8 cellular contexts compared by ENCODE assay signal in genomic region chr15:44537728-44538240, GRCh38. TPM values are rescaled to one million over a fixed set of nuclear protein-coding genes. Genes with fewer than 3 reads are reported as not detected.
DNase-seq lines count a peak whose midpoint lies in the region; ATAC-seq and TF ChIP-seq lines count a peak whose summit lies in the region.

No MANE protein-coding gene starts in this region.

- intact Hi-C loops in testis (cut with DNase I; ENCODE audit: low total_unique reads): no loop called here

- no peak for TF ChIP-seq POLR2A in testis (IDR thresholded peaks at IDR 0.05)

- H3K9me3 ChIP-seq in DOHH2 (ENCODE audit: control insufficient read depth, insufficient read depth, low read length) (no peaks in the 10 kb centered on the region), testis (no peaks in the 10 kb centered on the region)

- in situ Hi-C loops in astrocyte of the cerebellum (cut with HindIII; ENCODE audit: low sequenced_read_pairs): no loop called here

- no peaks in the 10 kb centered on the region for H3K9me2 ChIP-seq in DOHH2 (replicated peaks; ENCODE audit: control insufficient read depth, low read length)

- H3K27ac ChIP-seq in DOHH2 (ENCODE audit: low read depth, low read length) (peak overlapping the region; percentile 76), testis (peak overlapping the region; percentile 93 to 96)

- H3K27me3 ChIP-seq in DOHH2 (ENCODE audit: control insufficient read depth, low read length): no peaks in the 10 kb centered on the region
- H3K27me3 ChIP-seq in testis: no peaks in the 10 kb centered on the region

- H3K79me2 ChIP-seq in DOHH2 (ENCODE audit: control insufficient read depth, low read length): peaks cover 67% of the 10 kb centered on the region

- 7 to 11% methylated on average over 13 of the region's 13 CpGs for WGBS in testis, 2 donors

- peak overlapping the region; percentile 78 for H3K4me2 ChIP-seq in DOHH2 (ENCODE audit: low read length)

- peaks cover 36% of the 10 kb centered on the region for H3K4me1 ChIP-seq in DOHH2 (ENCODE audit: control insufficient read depth, low read length)
- H3K4me1 ChIP-seq in testis: peaks cover 18% of the 10 kb centered on the region

- DNase-seq in LoVo (ENCODE audit: low spot score) (peak; percentile 46), astrocyte of the cerebellum (ENCODE audit: low read depth) (no peak), kidney glomerular epithelial cell (lab: John Stamatoyannopoulos, UW) (peak; percentile 63), testis (no peak), ecto neural progenitor cell (ENCODE audit: low spot score) (no peak)

- H3F3A ChIP-seq in DOHH2 (ENCODE audit: control insufficient read depth, insufficient read depth): 0 out of 2 replicates have a peak, but pooled peaks cover 6% of the 10 kb centered on the region

- H3K4me3 ChIP-seq in DOHH2 (ENCODE audit: low read length) (peak overlapping the region; percentile 83), astrocyte of the cerebellum (ENCODE audit: low read depth, low read length) (peak overlapping the region; percentile 82), testis (peak overlapping the region; percentile 85 to 99)

- ATAC-seq in HG03342 (IDR thresholded peaks at IDR 0.05; ENCODE audit: unreplicated experiment) (no peak), HG02588 (IDR thresholded peaks at IDR 0.05; ENCODE audit: unreplicated experiment) (no peak)

- H3K36me3 ChIP-seq in DOHH2 (ENCODE audit: control insufficient read depth, low read length) (peaks cover 48% of the 10 kb centered on the region), testis (ENCODE audit: low read depth, missing control alignments) (no peaks in the 10 kb centered on the region)

- no peak for TF ChIP-seq CTCF in DOHH2 (IDR thresholded peaks at IDR 0.05; ENCODE audit: low read depth, low read length, poor library complexity, severe bottlenecking)
- no peak for TF ChIP-seq CTCF in astrocyte of the cerebellum (IDR thresholded peaks at IDR 0.05; ENCODE audit: low read depth, low read length, missing control alignments)
- TF ChIP-seq CTCF in testis (IDR thresholded peaks at IDR 0.05): no peak

- H4K20me1 ChIP-seq in DOHH2 (ENCODE audit: control insufficient read depth, insufficient read depth, low read depth, low read length): peaks cover 13% of the 10 kb centered on the region; the same call in 1 of the 2 replicates

RNA-seq across cellular contexts. Expression of gene EIF3J, which starts 0.8 kb away (rescaled TPM):
- 10 to 100 TPM; 60.3 to 65.6 TPM for total RNA-seq in testis
- polyA plus RNA-seq in testis (ENCODE audit: insufficient read depth, low read depth, low replicate concordance): 33.4 TPM

Comparison
In these comparisons a context has a peak if more than half of its experiments do, and no peak if none do; other contexts are left out.
1. DNase-seq: peak in LoVo (single experiment) and kidney glomerular epithelial cell (single experiment); none in astrocyte of the cerebellum (single experiment), testis (single experiment) and ecto neural progenitor cell (single experiment).
2. Peak in every context shown above with its lines, with median percentiles within 50 percentile points of each other: H3K4me3 ChIP-seq.